Comparison of ENCODE assay signal across 25 cellular contexts in genomic region chr20:43723735-43724134, GRCh38. TPM values are rescaled to one million over a fixed set of nuclear protein-coding genes. Genes with fewer than 3 reads are reported as not detected.
DNase-seq lines count a peak whose midpoint lies in the region; ATAC-seq and TF ChIP-seq lines count a peak whose summit lies in the region.
"Had no signal": no experiment of that assay in that cellular context is flagged by ENCODE, and none has a peak within 500 bp of the region (broad histone marks: within the 10 kb centered on the region; RNA-seq: fewer than 3 reads in every experiment).

No MANE protein-coding gene starts in this region.

- TF ChIP-seq CTCF in OCI-LY7 (conservative IDR thresholded peaks at IDR 0.05; ENCODE audit: low read length) (no peak), HFFc6 (IDR thresholded peaks at IDR 0.05) (no peak)

- peak overlapping the region; percentile 35; the same call in 1 of the 2 replicates for H2AFZ ChIP-seq in OCI-LY7 (ENCODE audit: low read length)

- POLR2A ChIA-PET in CD4-positive, alpha-beta memory T cell (lab: Charles Lee; ENCODE audit: partially characterized antibody), result no interaction called here
- POLR2A ChIA-PET in OCI-LY7 (lab: Charles Lee), result interaction anchor here (0.6 to 1.1 kb wide), 7 partner anchors 9 to 234 kb away, joined by 3 to 7 read pairs (median 4); no protein-coding TSS in a partner anchor

- H3K27ac ChIP-seq in CD4-positive, alpha-beta memory T cell (ENCODE audit: low read depth, low read length), result no peak overlapping the region
- peak overlapping the region; percentile 84 for H3K27ac ChIP-seq in OCI-LY7 (ENCODE audit: low read depth, low read length, poor library complexity, severe bottlenecking)

- no peak overlapping the region for H3K4me3 ChIP-seq in CD4-positive, alpha-beta memory T cell (ENCODE audit: low read length in 2 of 2)
- H3K4me3 ChIP-seq in OCI-LY7 (ENCODE audit: low read depth, low read length, poor library complexity, severe bottlenecking), result no peak overlapping the region

- peaks cover 68% of the 10 kb centered on the region for H3K4me1 Mint-ChIP-seq in activated naive CD4-positive, alpha-beta T cell treated with anti-CD3 and anti-CD28 coated beads, Interleukin-2, amount 50 U/mL, for 24 hours
- H3K4me1 Mint-ChIP-seq in activated naive CD4-positive, alpha-beta T cell treated with anti-CD3 and anti-CD28 coated beads for 36 hours (ENCODE audit: low read depth), result peaks cover 56% of the 10 kb centered on the region
- peaks cover 16 to 42% (median 29%) of the 10 kb centered on the region in 4 donors for H3K4me1 Mint-ChIP-seq in CD4-positive, alpha-beta memory T cell
- peaks cover 10% of the 10 kb centered on the region; the same call in 1 of the 2 replicates for H3K4me1 Mint-ChIP-seq in HFFc6 (ENCODE audit: low read depth)

- no TSS peak for BruUV-seq in OCI-LY7 (replicated peaks; lab: Mats Ljungman, UMichigan)

- no peaks in the 10 kb centered on the region for H3K27me3 Mint-ChIP-seq in activated naive CD4-positive, alpha-beta T cell treated with anti-CD3 and anti-CD28 coated beads, Interleukin-2, amount 50 U/mL, for 24 hours
- H3K27me3 Mint-ChIP-seq in activated naive CD4-positive, alpha-beta T cell treated with anti-CD3 and anti-CD28 coated beads for 36 hours (ENCODE audit: low read depth), result no peaks in the 10 kb centered on the region
- H3K27me3 Mint-ChIP-seq in CD4-positive, alpha-beta memory T cell, result no peaks in the 10 kb centered on the region
- H3K27me3 Mint-ChIP-seq in HFFc6 (ENCODE audit: insufficient read depth), result peaks cover 9% of the 10 kb centered on the region

- no peaks in the 10 kb centered on the region for H3K36me3 Mint-ChIP-seq in activated naive CD4-positive, alpha-beta T cell treated with anti-CD3 and anti-CD28 coated beads, Interleukin-2, amount 50 U/mL, for 24 hours
- peaks cover 18% of the 10 kb centered on the region for H3K36me3 Mint-ChIP-seq in activated naive CD4-positive, alpha-beta T cell treated with anti-CD3 and anti-CD28 coated beads for 36 hours (ENCODE audit: low read depth)
- no peaks in the 10 kb centered on the region for H3K36me3 Mint-ChIP-seq in CD4-positive, alpha-beta memory T cell
- H3K36me3 Mint-ChIP-seq in HFFc6 (ENCODE audit: low read depth), result peaks cover 5% of the 10 kb centered on the region; the same call in 1 of the 2 replicates

- H3K9me3 ChIP-seq in CD4-positive, alpha-beta memory T cell (ENCODE audit: control insufficient read depth in 1 of 2, low read length in 2 of 2), result no peaks in the 10 kb centered on the region
- no peaks in the 10 kb centered on the region for H3K9me3 ChIP-seq in OCI-LY7 (ENCODE audit: low read length)

- H3K9me3 Mint-ChIP-seq in activated naive CD4-positive, alpha-beta T cell treated with anti-CD3 and anti-CD28 coated beads, Interleukin-2, amount 50 U/mL, for 24 hours, result no peaks in the 10 kb centered on the region
- peaks cover 8% of the 10 kb centered on the region for H3K9me3 Mint-ChIP-seq in activated naive CD4-positive, alpha-beta T cell treated with anti-CD3 and anti-CD28 coated beads for 36 hours
- H3K9me3 Mint-ChIP-seq in CD4-positive, alpha-beta memory T cell, result peaks cover 0 to 5% (median 0%) of the 10 kb centered on the region in 8 donors
- H3K9me3 Mint-ChIP-seq in HFFc6, result no peaks in the 10 kb centered on the region

- ATAC-seq in GM21825 (IDR thresholded peaks at IDR 0.05; ENCODE audit: unreplicated experiment), result no peak
- ATAC-seq: Right ventricle myocardium inferior had no signal

- H3K9me2 ChIP-seq in OCI-LY7 (ENCODE audit: insufficient read depth, low read length), result no peaks in the 10 kb centered on the region

- no peaks in the 10 kb centered on the region for H3K79me2 ChIP-seq in OCI-LY7 (ENCODE audit: insufficient read depth, low read depth, low read length)

- intact Hi-C loops in activated naive CD4-positive, alpha-beta T cell treated with anti-CD3 and anti-CD28 coated beads for 36 hours (cut with micrococcal nuclease), result loop anchor here (5.0 kb wide), 1 partner anchor 266 kb away; the partner anchor contains the start of gene SRSF6
- intact Hi-C loops in CD4-positive, alpha-beta memory T cell (cut with micrococcal nuclease), result no loop called here
- intact Hi-C loops in OCI-LY7 (cut with micrococcal nuclease; ENCODE audit: unreplicated experiment) (loop anchor here (5.0 kb wide), 1 partner anchor 41 kb away; no protein-coding TSS in a partner anchor), posterior vena cava (cut with DNase I) (no loop called here)

- no peaks in the 10 kb centered on the region for H3K27me3 ChIP-seq in CD4-positive, alpha-beta memory T cell (ENCODE audit: insufficient read depth, low read length)

- no peaks in the 10 kb centered on the region for H4K20me1 ChIP-seq in OCI-LY7 (ENCODE audit: insufficient read depth, low read length)

- no peak overlapping the region for H3K4me3 Mint-ChIP-seq in activated naive CD4-positive, alpha-beta T cell treated with anti-CD3 and anti-CD28 coated beads, Interleukin-2, amount 50 U/mL, for 24 hours
- H3K4me3 Mint-ChIP-seq in activated naive CD4-positive, alpha-beta T cell treated with anti-CD3 and anti-CD28 coated beads for 36 hours, result no peak overlapping the region
- H3K4me3 Mint-ChIP-seq in CD4-positive, alpha-beta memory T cell, result peak overlapping the region in 3 of 8 donors; percentile 4 to 61 (median 50)
- no peak overlapping the region for H3K4me3 Mint-ChIP-seq in HFFc6
- H3K4me3 Mint-ChIP-seq: CD14-positive monocyte had no signal

- no peak for DNase-seq in activated naive CD4-positive, alpha-beta T cell treated with anti-CD3 and anti-CD28 coated beads for 36 hours
- DNase-seq in CD4-positive, alpha-beta memory T cell, result no peak
- no peak for DNase-seq in OCI-LY7 (ENCODE audit: low spot score)
- DNase-seq in posterior vena cava (ENCODE audit: low spot score), result peak; percentile 55
- DNase-seq in HT-29 (ENCODE audit: low spot score), result no peak
- no peak for DNase-seq in HFFc6
- DNase-seq: AML-193; DND-41; GOT3; HCEC 1CT; KG1; NCI-H1105; NCI-H146; NCI-H2029; NCI-H226; NCI-H774; NK-92 treated with Interleukin-12 subunit alpha and Interleukin-12 subunit beta, amount 100 ng/mL, for 24 hours; SW 1271 had no signal

- H3K4me1 ChIP-seq in CD4-positive, alpha-beta memory T cell (ENCODE audit: insufficient read depth, low read length), result peaks cover 38% of the 10 kb centered on the region
- peaks cover 88% of the 10 kb centered on the region for H3K4me1 ChIP-seq in OCI-LY7 (ENCODE audit: insufficient read depth, low read length, poor library complexity, severe bottlenecking)

- peak overlapping the region; percentile 32 for H3K27ac Mint-ChIP-seq in activated naive CD4-positive, alpha-beta T cell treated with anti-CD3 and anti-CD28 coated beads, Interleukin-2, amount 50 U/mL, for 24 hours
- no peak overlapping the region for H3K27ac Mint-ChIP-seq in activated naive CD4-positive, alpha-beta T cell treated with anti-CD3 and anti-CD28 coated beads for 36 hours
- H3K27ac Mint-ChIP-seq in CD4-positive, alpha-beta memory T cell, result peak overlapping the region in 4 of 7 donors; percentile 18 to 82 (median 74)
- H3K27ac Mint-ChIP-seq in HFFc6, result no peak overlapping the region
- H3K27ac Mint-ChIP-seq: CD14-positive monocyte had no signal

- H3K4me2 ChIP-seq in OCI-LY7 (ENCODE audit: low read length), result peak overlapping the region; percentile 36

- no peaks in the 10 kb centered on the region for H3K36me3 ChIP-seq in CD4-positive, alpha-beta memory T cell (ENCODE audit: insufficient read depth, low read length)
- peaks cover 16% of the 10 kb centered on the region for H3K36me3 ChIP-seq in OCI-LY7 (ENCODE audit: insufficient read depth, low read length)

- CTCF ChIA-PET in activated naive CD4-positive, alpha-beta T cell treated with anti-CD3 and anti-CD28 coated beads for 36 hours (lab: Charles Lee), result interaction anchor here (1.1 kb wide), 1 partner anchor 26 kb away, joined by 3 read pairs; no protein-coding TSS in a partner anchor
- CTCF ChIA-PET in CD4-positive, alpha-beta memory T cell (lab: Charles Lee; ENCODE audit: partially characterized antibody), result interaction anchor here (0.7 kb wide), 1 partner anchor 35 kb away, joined by 3 read pairs; no protein-coding TSS in a partner anchor
- CTCF ChIA-PET in OCI-LY7 (lab: Charles Lee; ENCODE audit: unreplicated experiment), result interaction anchor here (0.6 kb wide), 1 partner anchor 39 kb away, joined by 3 read pairs; no protein-coding TSS in a partner anchor

RNA-seq across cellular contexts. Expression of gene GTSF1L, which starts 3.1 kb away (rescaled TPM):
- not detected for total RNA-seq in activated naive CD4-positive, alpha-beta T cell treated with anti-CD3 and anti-CD28 coated beads for 36 hours
- not detected for total RNA-seq in CD4-positive, alpha-beta memory T cell
- polyA plus RNA-seq in CD4-positive, alpha-beta memory T cell, result not detected
- 0.21 and 3.1 TPM in 2 replicates for total RNA-seq in OCI-LY7 (2014; rRNA removed; shearing (Covaris generic))
- total RNA-seq in OCI-LY7 (2022) (3.3 and 4.0 TPM in 2 replicates), posterior vena cava (not detected)
- total RNA-seq in HT-29 (2014; rRNA removed; shearing (Covaris generic)), result not detected in 2 replicates
- not detected for total RNA-seq in HFFc6 (2021; fragmentation: NEBNext Ultra II Directional; extraction: Animal tissue kit (Norgen Biotek cat#: 25700))
- total RNA-seq: A172, G401, Right ventricle myocardium inferior had no signal
- polyA plus RNA-seq: AG04450, CD14-positive monocyte had no signal

RNA-seq across cellular contexts. Expression of gene MYBL2, which starts 56.8 kb away (rescaled TPM):
- 100 to 1,000 TPM; 102 to 106 TPM for total RNA-seq in activated naive CD4-positive, alpha-beta T cell treated with anti-CD3 and anti-CD28 coated beads for 36 hours
- under 1 TPM in 1 of 2 experiments, not detected in 1; 0.11 TPM for total RNA-seq in CD4-positive, alpha-beta memory T cell
- under 1 TPM in 1 of 2 donors, not detected in 1; 0.22 TPM for polyA plus RNA-seq in CD4-positive, alpha-beta memory T cell
- total RNA-seq in OCI-LY7 (2014; rRNA removed; shearing (Covaris generic)), result 226 and 268 TPM in 2 replicates
- total RNA-seq in OCI-LY7 (2022) (450 and 472 TPM in 2 replicates), posterior vena cava (under 1 TPM; 0.24 to 0.60 TPM)
- 108 and 123 TPM in 2 replicates for total RNA-seq in HT-29 (2014; rRNA removed; shearing (Covaris generic))
- 10 to 100 TPM in 5 of 6 experiments, 1 to 10 TPM in 1; 8.9 to 20.4 (median 20.1) TPM for total RNA-seq in HFFc6 (2021; fragmentation: NEBNext Ultra II Directional; extraction: Animal tissue kit (Norgen Biotek cat#: 25700))

Comparison
In these comparisons a context has a peak if more than half of its experiments do, and no peak if none do; other contexts are left out.
1. H3K27ac Mint-ChIP-seq: peak in activated naive CD4-positive, alpha-beta T cell treated with anti-CD3 and anti-CD28 coated beads, Interleukin-2, amount 50 U/mL, for 24 hours (single experiment) and CD4-positive, alpha-beta memory T cell (4 of 7); none in activated naive CD4-positive, alpha-beta T cell treated with anti-CD3 and anti-CD28 coated beads for 36 hours (single experiment) and HFFc6 (single experiment).
2. RNA of gene MYBL2, which starts 56.8 kb away (total RNA-seq): 226 to 472 TPM in OCI-LY7, 108 to 123 TPM in HT-29, 102 to 106 TPM in activated naive CD4-positive, alpha-beta T cell treated with anti-CD3 and anti-CD28 coated beads for 36 hours and 8.9 to 20.4 TPM in HFFc6; 0.24 to 0.60 TPM in posterior vena cava and 0.11 TPM in CD4-positive, alpha-beta memory T cell; every median in the first group is over 4 times any median in the second.
3. intact Hi-C loops: an anchor here in activated naive CD4-positive, alpha-beta T cell treated with anti-CD3 and anti-CD28 coated beads for 36 hours (5.0 kb wide) and OCI-LY7 (5.0 kb wide); none called in CD4-positive, alpha-beta memory T cell and posterior vena cava.